In the genomic region with DNA sequence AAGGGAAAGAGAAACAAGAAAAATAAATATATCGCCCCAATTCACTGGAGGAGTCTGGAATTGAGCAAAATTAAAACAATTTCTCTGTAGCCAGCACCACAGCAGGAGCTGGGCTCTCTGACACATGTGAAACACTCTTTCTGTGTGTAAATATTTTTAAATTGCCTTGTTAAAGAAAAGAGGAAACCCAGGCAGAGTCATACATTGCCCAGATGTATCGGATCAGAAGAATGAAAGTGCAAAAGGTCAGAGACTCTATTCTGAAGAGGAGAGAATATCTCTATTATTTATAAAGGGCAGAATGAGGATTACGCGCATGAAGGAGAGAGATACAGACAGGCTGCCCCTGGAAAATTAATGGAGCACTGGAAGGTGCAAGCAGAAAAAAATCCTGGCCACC, we compare ENCODE assay signal across 12 cellular contexts.
DNase-seq lines count a peak whose midpoint lies in the region; ATAC-seq lines count a peak whose summit lies in the region.
"Had no signal": no experiment of that assay in that cellular context is flagged by ENCODE, and none has a peak within 500 bp of the region (broad histone marks: within the 10 kb centered on the region; RNA-seq: fewer than 3 reads in every experiment).

No MANE protein-coding gene starts in this region.

- H3K4me3 Mint-ChIP-seq in stimulated activated naive CD8-positive, alpha-beta T cell treated with anti-CD3 and anti-CD28 coated beads, Interleukin-15, amount 100 ng/mL, for 72 hours = no peak overlapping the region

- H3K9me3 Mint-ChIP-seq in stimulated activated naive CD8-positive, alpha-beta T cell treated with anti-CD3 and anti-CD28 coated beads, Interleukin-15, amount 100 ng/mL, for 72 hours = no peaks in the 10 kb centered on the region

- H3K27me3 Mint-ChIP-seq in stimulated activated naive CD8-positive, alpha-beta T cell treated with anti-CD3 and anti-CD28 coated beads, Interleukin-15, amount 100 ng/mL, for 72 hours = no peaks in the 10 kb centered on the region

- intact Hi-C loops in left cardiac atrium (cut with DNase I) = no loop called here

- no peak overlapping the region for H3K27ac Mint-ChIP-seq in stimulated activated naive CD8-positive, alpha-beta T cell treated with anti-CD3 and anti-CD28 coated beads, Interleukin-15, amount 100 ng/mL, for 72 hours

- ATAC-seq in GM18861 (IDR thresholded peaks at IDR 0.05; ENCODE audit: unreplicated experiment) (peak; percentile 83), GM21619 (IDR thresholded peaks at IDR 0.05; ENCODE audit: unreplicated experiment) (peak; percentile 89), HG03196 (IDR thresholded peaks at IDR 0.05; ENCODE audit: unreplicated experiment) (peak; percentile 83), left cardiac atrium (no peak)
- no peak for ATAC-seq in stimulated activated naive CD8-positive, alpha-beta T cell treated with anti-CD3 and anti-CD28 coated beads, Interleukin-15, amount 100 ng/mL, for 72 hours

- no peaks in the 10 kb centered on the region for H3K4me1 Mint-ChIP-seq in stimulated activated naive CD8-positive, alpha-beta T cell treated with anti-CD3 and anti-CD28 coated beads, Interleukin-15, amount 100 ng/mL, for 72 hours

- DNase-seq in fibroblast of peridontal ligament (ENCODE audit: extremely low read depth) (peak; percentile 21), HPDE6-E6E7 (ENCODE audit: extremely low spot score) (no peak), left cardiac atrium (no peak)
- DNase-seq in stimulated activated naive CD8-positive, alpha-beta T cell treated with anti-CD3 and anti-CD28 coated beads, Interleukin-15, amount 100 ng/mL, for 72 hours = no peak
- no peak for DNase-seq in activated naive CD4-positive, alpha-beta T cell treated with Interleukin-2 at 50 U/mL for 16 hours
- DNase-seq: central memory CD4-positive, alpha-beta T cell; KG1; mesenchymal stem cell; NCI-H345 had no signal

Comparison
In these comparisons a context has a peak if more than half of its experiments do, and no peak if none do; other contexts are left out.
1. ATAC-seq: peak in GM18861 (single experiment), GM21619 (single experiment) and HG03196 (single experiment); none in stimulated activated naive CD8-positive, alpha-beta T cell treated with anti-CD3 and anti-CD28 coated beads, Interleukin-15, amount 100 ng/mL, for 72 hours (single experiment) and left cardiac atrium (0 of 2).